ENCODE assay signal across 29 cellular contexts in the genomic region with DNA sequence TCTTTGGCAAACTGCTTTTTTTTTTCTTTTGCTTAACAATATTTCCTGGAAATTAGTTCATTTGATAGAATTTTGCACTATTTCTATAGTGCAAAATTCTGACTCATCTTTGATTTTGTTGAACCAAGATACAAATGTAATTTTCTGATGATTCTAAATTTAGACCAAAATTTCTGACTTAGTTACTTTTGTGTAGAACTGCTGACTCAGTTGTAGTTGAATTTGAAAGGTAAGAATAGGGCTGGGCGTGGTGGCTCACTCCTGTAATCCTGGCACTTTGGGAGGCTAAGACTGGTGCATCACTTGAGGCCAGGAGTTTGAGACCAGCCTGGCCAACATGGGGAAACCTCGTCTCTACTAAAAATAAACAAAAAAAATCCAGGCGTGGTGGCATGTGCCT.
"Had no signal": no experiment of that assay in that cellular context is flagged by ENCODE, and none has a peak within 500 bp of the region (broad histone marks: within the 10 kb centered on the region; RNA-seq: fewer than 3 reads in every experiment).

No MANE protein-coding gene starts in this region.

- H3K4me1 ChIP-seq: heart right ventricle, left lung, psoas muscle, suprapubic skin, transverse colon, vagina had no signal

- FAIRE-seq: endometrium, islet of Langerhans, small intestine had no signal

- ATAC-seq: effector memory CD8-positive, alpha-beta T cell; heart right ventricle; left cardiac atrium; left lung; mucosa of descending colon; natural killer cell treated with Interleukin-12 subunit alpha and Interleukin-12 subunit beta and Interleukin-15 and Interleukin-18, amount 100 ng/mL, for 72 hours; psoas muscle; right cardiac atrium; stimulated activated naive B cell treated with anti-CD40 and anti-IgM and Interleukin-4, amounts not matched to agents 10 μg/mL and 1 μg/mL and 100 μg/mL, for 72 hours had no signal

- H3K4me1 Mint-ChIP-seq: neural crest cell; stimulated activated naive B cell treated with anti-CD40 and anti-IgM and Interleukin-4, amounts not matched to agents 10 μg/mL and 1 μg/mL and 100 μg/mL, for 72 hours had no signal

- H3K27me3 Mint-ChIP-seq: effector memory CD8-positive, alpha-beta T cell; naive B cell; natural killer cell treated with Interleukin-12 subunit alpha and Interleukin-12 subunit beta and Interleukin-15 and Interleukin-18, amount 100 ng/mL, for 72 hours; stimulated activated naive B cell treated with anti-CD40 and anti-IgM and Interleukin-4, amounts not matched to agents 10 μg/mL and 1 μg/mL and 100 μg/mL, for 72 hours; stimulated activated naive CD8-positive, alpha-beta T cell treated with anti-CD3 and anti-CD28 coated beads, Interleukin-15, Interleukin-2, amounts not matched to agents 100 ng/mL and 50 ng/mL, for 24 hours had no signal

- H3K27me3 ChIP-seq: esophagus squamous epithelium, heart right ventricle, left lung, neutrophil, suprapubic skin, transverse colon, vagina had no signal

- H3K9me3 ChIP-seq: psoas muscle, suprapubic skin, vagina had no signal

- H3K4me3 Mint-ChIP-seq: effector memory CD8-positive, alpha-beta T cell; mesothelial cell of epicardium; naive B cell; natural killer cell treated with Interleukin-12 subunit alpha and Interleukin-12 subunit beta and Interleukin-15 and Interleukin-18, amount 100 ng/mL, for 72 hours; neural crest cell; stimulated activated naive B cell treated with anti-CD40 and anti-IgM and Interleukin-4, amounts not matched to agents 10 μg/mL and 1 μg/mL and 100 μg/mL, for 72 hours; stimulated activated naive CD8-positive, alpha-beta T cell treated with anti-CD3 and anti-CD28 coated beads, Interleukin-15, Interleukin-2, amounts not matched to agents 100 ng/mL and 50 ng/mL, for 24 hours had no signal

- H3K27ac Mint-ChIP-seq: effector memory CD8-positive, alpha-beta T cell; mesothelial cell of epicardium; natural killer cell treated with Interleukin-12 subunit alpha and Interleukin-12 subunit beta and Interleukin-15 and Interleukin-18, amount 100 ng/mL, for 72 hours; stimulated activated naive B cell treated with anti-CD40 and anti-IgM and Interleukin-4, amounts not matched to agents 10 μg/mL and 1 μg/mL and 100 μg/mL, for 72 hours; stimulated activated naive CD8-positive, alpha-beta T cell treated with anti-CD3 and anti-CD28 coated beads, Interleukin-15, Interleukin-2, amounts not matched to agents 100 ng/mL and 50 ng/mL, for 24 hours had no signal

- H3K36me3 ChIP-seq: left lung, transverse colon, vagina had no signal

- DNase-seq: cortex of kidney; effector memory CD8-positive, alpha-beta T cell; erythroblast; esophagus squamous epithelium; foreskin melanocyte; glutamatergic neuron; heart right ventricle; hippocampal formation; left cardiac atrium; left lung; mesenchymal stem cell; mucosa of descending colon; naive B cell; psoas muscle; right cardiac atrium; small intestine; stimulated activated CD4-positive, alpha-beta T cell treated with anti-CD3 and anti-CD28 coated beads, Interleukin-15, amount 100 ng/mL, for 24 hours; stimulated activated CD4-positive, alpha-beta T cell treated with anti-CD3 and anti-CD28 coated beads, Interleukin-2, amount 100 ng/mL, for 48 hours; stimulated activated naive B cell treated with anti-CD40 and anti-IgM and Interleukin-4, amounts not matched to agents 10 μg/mL and 1 μg/mL and 100 μg/mL, for 72 hours; transverse colon had no signal

- H3K27ac ChIP-seq: heart right ventricle, left lung, neutrophil, psoas muscle, suprapubic skin, transverse colon, vagina had no signal

- H3K4me3 ChIP-seq: esophagus squamous epithelium, heart right ventricle, left lung, mucosa of descending colon, psoas muscle, suprapubic skin, transverse colon, vagina had no signal
